ENCODE assay signal across 23 cellular contexts in genomic region chr3:107438671-107439070, GRCh38.
"Had no signal": no experiment of that assay in that cellular context is flagged by ENCODE, and none has a peak within 500 bp of the region (broad histone marks: within the 10 kb centered on the region; RNA-seq: fewer than 3 reads in every experiment).

No MANE protein-coding gene starts in this region.

- H3K36me3 ChIP-seq: left ventricle myocardium inferior, ovary, prostate gland, thyroid gland, transverse colon, upper lobe of left lung, vagina had no signal

- H3K27me3 ChIP-seq: hepatocyte, ovary, thyroid gland, transverse colon, upper lobe of left lung, vagina had no signal

- H3K27ac ChIP-seq: hepatocyte, left ventricle myocardium inferior, ovary, skin epidermis, thyroid gland, transverse colon, upper lobe of left lung, vagina had no signal

- DNase-seq: islet precursor cell; left ventricle myocardium inferior; midbrain; mucosa of descending colon; naive thymus-derived CD4-positive, alpha-beta T cell; ovary; posterior cingulate gyrus; retina; right cardiac atrium; stimulated activated CD4-positive, alpha-beta T cell treated with anti-CD3 and anti-CD28 coated beads, Interleukin-12 subunit alpha, Interleukin-12 subunit beta, amount 100 ng/mL, for 4 hours; stimulated activated CD4-positive, alpha-beta T cell treated with anti-CD3 and anti-CD28 coated beads, Interleukin-15, amount 100 ng/mL, for 24 hours; stimulated activated CD4-positive, alpha-beta T cell treated with anti-CD3 and anti-CD28 coated beads, Interleukin-2, amount 100 ng/mL, for 24 hours; stimulated activated CD4-positive, alpha-beta T cell treated with anti-CD3 and anti-CD28 coated beads, Interleukin-4, amount 100 ng/mL, for 1 hour; stimulated activated naive B cell treated with anti-CD40 and anti-IgM and Interleukin-4, amounts not matched to agents 10 μg/mL and 1 μg/mL and 100 μg/mL, for 72 hours; stimulated activated naive CD8-positive, alpha-beta T cell treated with anti-CD3 and anti-CD28 coated beads, Interleukin-15, Interleukin-2, amounts not matched to agents 100 U/mL and 50 U/mL, for 24 hours; thyroid gland; transverse colon; upper lobe of left lung had no signal

- H3K4me1 ChIP-seq: left ventricle myocardium inferior, prostate gland, thyroid gland, transverse colon, upper lobe of left lung, vagina had no signal

- H3K9me3 ChIP-seq: left ventricle myocardium inferior, mucosa of descending colon, ovary, prostate gland, thyroid gland, transverse colon, upper lobe of left lung, vagina had no signal

- H3K4me3 ChIP-seq: hepatocyte, left ventricle myocardium inferior, lung, mucosa of descending colon, ovary, prostate gland, skin epidermis, thyroid gland, transverse colon, upper lobe of left lung, vagina had no signal
